ENCODE assay signal across 18 cellular contexts in the genomic region with DNA sequence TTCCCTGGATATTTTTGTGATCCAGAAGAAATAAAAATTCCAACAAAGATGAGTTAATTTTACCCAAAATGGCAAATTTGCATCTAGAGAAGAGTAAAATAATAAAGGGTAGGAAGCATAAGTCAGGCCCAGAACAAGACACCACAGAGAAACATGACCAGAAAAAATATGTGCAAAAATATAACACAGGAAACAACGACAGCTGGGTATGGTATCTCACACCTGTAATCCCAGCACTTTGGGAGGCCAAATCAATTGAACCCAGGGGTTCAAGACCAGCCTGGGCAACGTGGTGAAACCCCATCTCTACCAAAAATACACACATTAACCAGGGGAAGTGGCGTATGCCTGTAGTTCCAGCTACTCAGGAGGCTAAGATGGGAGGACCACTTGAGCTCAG. TPM values are rescaled to one million over a fixed set of nuclear protein-coding genes. Genes with fewer than 3 reads are reported as not detected.
DNase-seq lines count a peak whose midpoint lies in the region; ATAC-seq and TF ChIP-seq lines count a peak whose summit lies in the region.
"Had no signal": no experiment of that assay in that cellular context is flagged by ENCODE, and none has a peak within 500 bp of the region (broad histone marks: within the 10 kb centered on the region; RNA-seq: fewer than 3 reads in every experiment).

No MANE protein-coding gene starts in this region.

- 81 to 92% methylated on average over 3 of the region's 3 CpGs for WGBS in GM23248 (ENCODE audit: low coverage in 1 of 2, low lambda C conversion rate in 2 of 2, missing lambda C conversion rate in 2 of 2), 2 experiments

- peak overlapping the region; percentile 52 for H3K27ac Mint-ChIP-seq in activated naive CD4-positive, alpha-beta T cell treated with anti-CD3 and anti-CD28 coated beads, Interleukin-2, amount 10 ng/mL, durations not matched to agents 7 days and 5 days
- peak overlapping the region in 1 of 2 donors; percentile 93 for H3K27ac Mint-ChIP-seq in activated naive CD4-positive, alpha-beta T cell treated with anti-CD3 and anti-CD28 coated beads, Interleukin-2, amount 50 U/mL, for 72 hours
- peak overlapping the region; percentile 71 for H3K27ac Mint-ChIP-seq in chondrocyte (ENCODE audit: unreplicated experiment)
- peak overlapping the region; percentile 70 for H3K27ac Mint-ChIP-seq in stimulated activated effector memory CD8-positive, alpha-beta T cell treated with anti-CD3 and anti-CD28 coated beads, Interleukin-12 subunit alpha, Interleukin-12 subunit beta, amount 100 ng/mL, for 72 hours

- DNase-seq in activated naive CD4-positive, alpha-beta T cell treated with anti-CD3 and anti-CD28 coated beads, Interleukin-2, amount 10 ng/mL, durations not matched to agents 7 days and 5 days = no peak
- no peak for DNase-seq in activated naive CD4-positive, alpha-beta T cell treated with anti-CD3 and anti-CD28 coated beads, Interleukin-2, amount 50 U/mL, for 72 hours (ENCODE audit: low spot score in 2 of 2)
- no peak for DNase-seq in GM23248
- no peak for DNase-seq in chondrocyte (ENCODE audit: low spot score)
- DNase-seq in stimulated activated effector memory CD8-positive, alpha-beta T cell treated with anti-CD3 and anti-CD28 coated beads, Interleukin-12 subunit alpha, Interleukin-12 subunit beta, amount 100 ng/mL, for 72 hours (ENCODE audit: low spot score in 2 of 2) = no peak
- DNase-seq: CD8-positive, alpha-beta memory T cell; DND-41; GOT3; KG1; NCI-H1436; NCI-H2029; NCI-H2171; NCI-H446 treated with DMSO at 0.1 percent for 48 hours; NK-92 treated with Interleukin-12 subunit alpha and Interleukin-12 subunit beta, amount 100 ng/mL, for 24 hours; SHP77 had no signal

- no peaks in the 10 kb centered on the region for H3K27me3 Mint-ChIP-seq in activated naive CD4-positive, alpha-beta T cell treated with anti-CD3 and anti-CD28 coated beads, Interleukin-2, amount 10 ng/mL, durations not matched to agents 7 days and 5 days
- H3K27me3 Mint-ChIP-seq in chondrocyte (ENCODE audit: low read depth) = no peaks in the 10 kb centered on the region
- H3K27me3 Mint-ChIP-seq: CD8-positive, alpha-beta memory T cell had no signal

- in situ Hi-C loops in GM23248 (cut with MboI) = no loop called here

- no peaks in the 10 kb centered on the region for H3K9me3 Mint-ChIP-seq in activated naive CD4-positive, alpha-beta T cell treated with anti-CD3 and anti-CD28 coated beads, Interleukin-2, amount 10 ng/mL, durations not matched to agents 7 days and 5 days
- no peaks in the 10 kb centered on the region for H3K9me3 Mint-ChIP-seq in activated naive CD4-positive, alpha-beta T cell treated with anti-CD3 and anti-CD28 coated beads, Interleukin-2, amount 50 U/mL, for 72 hours
- H3K9me3 Mint-ChIP-seq in chondrocyte (ENCODE audit: low read depth) = no peaks in the 10 kb centered on the region
- no peaks in the 10 kb centered on the region for H3K9me3 Mint-ChIP-seq in stimulated activated effector memory CD8-positive, alpha-beta T cell treated with anti-CD3 and anti-CD28 coated beads, Interleukin-12 subunit alpha, Interleukin-12 subunit beta, amount 100 ng/mL, for 72 hours
- H3K9me3 Mint-ChIP-seq: CD8-positive, alpha-beta memory T cell had no signal

- peaks cover 16% of the 10 kb centered on the region for H3K4me1 Mint-ChIP-seq in activated naive CD4-positive, alpha-beta T cell treated with anti-CD3 and anti-CD28 coated beads, Interleukin-2, amount 10 ng/mL, durations not matched to agents 7 days and 5 days
- H3K4me1 Mint-ChIP-seq in chondrocyte (ENCODE audit: low read depth) = peaks cover 11% of the 10 kb centered on the region
- H3K4me1 Mint-ChIP-seq in stimulated activated effector memory CD8-positive, alpha-beta T cell treated with anti-CD3 and anti-CD28 coated beads, Interleukin-12 subunit alpha, Interleukin-12 subunit beta, amount 100 ng/mL, for 72 hours = peaks cover 7% of the 10 kb centered on the region

- no peak overlapping the region for H3K9ac ChIP-seq in GM23248

- no peaks in the 10 kb centered on the region for H3K9me3 ChIP-seq in GM23248 (ENCODE audit: low read depth)

- H3K79me2 ChIP-seq in GM23248 (ENCODE audit: insufficient read depth) = peaks cover 85% of the 10 kb centered on the region

- H3K4me2 ChIP-seq in GM23248 (ENCODE audit: unreplicated experiment) = peak overlapping the region; percentile 57

- H3K36me3 ChIP-seq in GM23248 (ENCODE audit: low read depth) = peaks cover 77% of the 10 kb centered on the region

- peaks cover 64% of the 10 kb centered on the region for H3K36me3 Mint-ChIP-seq in activated naive CD4-positive, alpha-beta T cell treated with anti-CD3 and anti-CD28 coated beads, Interleukin-2, amount 10 ng/mL, durations not matched to agents 7 days and 5 days
- peaks cover 20 to 43% of the 10 kb centered on the region in 2 donors for H3K36me3 Mint-ChIP-seq in activated naive CD4-positive, alpha-beta T cell treated with anti-CD3 and anti-CD28 coated beads, Interleukin-2, amount 50 U/mL, for 72 hours
- peaks cover 44% of the 10 kb centered on the region for H3K36me3 Mint-ChIP-seq in chondrocyte (ENCODE audit: low read depth)
- peaks cover 99% of the 10 kb centered on the region for H3K36me3 Mint-ChIP-seq in stimulated activated effector memory CD8-positive, alpha-beta T cell treated with anti-CD3 and anti-CD28 coated beads, Interleukin-12 subunit alpha, Interleukin-12 subunit beta, amount 100 ng/mL, for 72 hours

- H3F3A ChIP-seq in GM23248 (ENCODE audit: insufficient read depth) = peaks cover 23% of the 10 kb centered on the region

- no peak overlapping the region for H2AFZ ChIP-seq in GM23248

- H3K27me3 ChIP-seq in GM23248 (replicated peaks; ENCODE audit: insufficient read depth) = no peaks in the 10 kb centered on the region

- no peak overlapping the region for H3K4me3 ChIP-seq in GM23248

- ATAC-seq in activated naive CD4-positive, alpha-beta T cell treated with anti-CD3 and anti-CD28 coated beads, Interleukin-2, amount 50 U/mL, for 72 hours = no peak
- ATAC-seq in stimulated activated effector memory CD8-positive, alpha-beta T cell treated with anti-CD3 and anti-CD28 coated beads, Interleukin-12 subunit alpha, Interleukin-12 subunit beta, amount 100 ng/mL, for 72 hours = no peak
- ATAC-seq in GM21447 (IDR thresholded peaks at IDR 0.05; ENCODE audit: unreplicated experiment) (no peak), GM19023 (IDR thresholded peaks at IDR 0.05; ENCODE audit: unreplicated experiment) (no peak)

- peaks cover 8% of the 10 kb centered on the region; the same call in 1 of the 2 replicates for H4K20me1 ChIP-seq in GM23248 (ENCODE audit: insufficient read depth)

- no peak for TF ChIP-seq CTCF in chondrocyte (IDR thresholded peaks at IDR 0.05)

- CTCF ChIA-PET in activated naive CD4-positive, alpha-beta T cell treated with anti-CD3 and anti-CD28 coated beads, Interleukin-2, amount 10 ng/mL, durations not matched to agents 7 days and 5 days (lab: Charles Lee) = interaction anchor here (0.6 kb wide), 1 partner anchor 20 kb away, joined by 3 read pairs; no protein-coding TSS in a partner anchor

- peaks cover 16% of the 10 kb centered on the region for H3K4me1 ChIP-seq in GM23248 (ENCODE audit: insufficient read depth)

- H3K27ac ChIP-seq in GM23248 = peak overlapping the region; percentile 37

- no peak overlapping the region for H3K4me3 Mint-ChIP-seq in activated naive CD4-positive, alpha-beta T cell treated with anti-CD3 and anti-CD28 coated beads, Interleukin-2, amount 10 ng/mL, durations not matched to agents 7 days and 5 days
- no peak overlapping the region for H3K4me3 Mint-ChIP-seq in chondrocyte (ENCODE audit: unreplicated experiment)
- no peak overlapping the region for H3K4me3 Mint-ChIP-seq in stimulated activated effector memory CD8-positive, alpha-beta T cell treated with anti-CD3 and anti-CD28 coated beads, Interleukin-12 subunit alpha, Interleukin-12 subunit beta, amount 100 ng/mL, for 72 hours

- no peaks in the 10 kb centered on the region for H3K9me2 ChIP-seq in GM23248 (ENCODE audit: insufficient read depth)

RNA-seq across cellular contexts. Expression of a gene that starts 39.7 kb away (rescaled TPM):
- total RNA-seq in activated naive CD4-positive, alpha-beta T cell treated with anti-CD3 and anti-CD28 coated beads, Interleukin-2, amount 50 U/mL, for 72 hours = 1 to 10 TPM in 1 of 2 donors, not detected in 1; 1.7 TPM
- 39.7 and 40.7 TPM in 2 replicates for total RNA-seq in GM23248 (2014; rRNA removed; shearing (Covaris generic))
- polyA plus RNA-seq in GM23248 (2016; fragmentation: Nextera tagmentation; extraction: Ambion mirVana) = 6.6 and 6.9 TPM in 2 replicates
- 46.8 to 69.3 TPM (median 47.3 TPM) in 3 replicates for total RNA-seq in chondrocyte
- total RNA-seq: OCI-LY7 had no signal
- polyA plus RNA-seq: CD8-positive, alpha-beta memory T cell had no signal

Comparison
In these comparisons a context has a peak if more than half of its experiments do, and no peak if none do; other contexts are left out.
1. RNA of a gene that starts 39.7 kb away (total RNA-seq): 46.8 to 69.3 TPM in chondrocyte and 39.7 to 40.7 TPM in GM23248; 1.7 TPM in activated naive CD4-positive, alpha-beta T cell treated with anti-CD3 and anti-CD28 coated beads, Interleukin-2, amount 50 U/mL, for 72 hours; every median in the first group is over 10 times any median in the second.